24 cellular contexts compared by ENCODE assay signal in the genomic region with DNA sequence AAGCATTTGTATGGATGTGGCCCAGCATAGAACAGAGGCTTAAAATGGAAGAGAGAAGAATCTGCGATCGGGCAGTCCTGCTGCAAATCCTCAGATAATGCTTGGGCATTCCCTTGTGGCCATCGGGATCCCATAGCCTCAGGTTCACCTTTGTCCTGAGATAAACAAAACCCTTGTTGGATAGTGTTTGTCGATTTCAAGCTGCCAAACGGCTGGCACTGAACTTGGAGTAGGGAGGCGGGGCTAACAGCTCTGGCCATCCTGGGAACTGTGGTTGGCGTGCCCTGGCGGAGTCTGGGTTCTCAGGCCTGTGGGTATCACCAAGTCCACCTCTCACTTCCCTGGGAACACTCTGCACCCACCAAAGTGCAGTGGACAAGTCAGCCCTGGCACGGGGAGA.
A peak's percentile ranks its signal among the peaks of the same experiment; 100 is the strongest.
DNase-seq lines count a peak whose midpoint lies in the region; ATAC-seq and TF ChIP-seq lines count a peak whose summit lies in the region.
"Had no signal": no experiment of that assay in that cellular context is flagged by ENCODE, and none has a peak within 500 bp of the region (broad histone marks: within the 10 kb centered on the region; RNA-seq: fewer than 3 reads in every experiment).

No MANE protein-coding gene starts in this region.

- DNase-seq in activated naive CD8-positive, alpha-beta T cell treated with anti-CD3 and anti-CD28 coated beads for 36 hours, result no peak
- DNase-seq in activated naive CD8-positive, alpha-beta T cell treated with anti-CD3 and anti-CD28 coated beads, Interleukin-2, amount 50 U/mL, for 24 hours, result no peak
- DNase-seq in ascending aorta (ENCODE audit: low spot score in 2 of 2), result no peak
- no peak for DNase-seq in nephron progenitor cell
- DNase-seq in smooth muscle cell (lab: John Stamatoyannopoulos, UW; ENCODE audit: unreplicated experiment), result no peak
- DNase-seq in H7, result no peak
- no peak for DNase-seq in SW 1271 (lab: John Stamatoyannopoulos, UW)
- no peak for DNase-seq in NCI-H748 (lab: John Stamatoyannopoulos, UW; ENCODE audit: unreplicated experiment)
- DNase-seq: activated CD4-positive, CD25-positive, alpha-beta regulatory T cell; activated gamma-delta T cell treated with Interleukin-2 at 50 U/mL for 16 hours; activated T-cell treated with anti-CD3 and anti-CD28 coated beads, Interleukin-2, amount 50 U/mL, for 4 hours; CD8-positive, alpha-beta T cell; esophagus squamous epithelium; gastrocnemius medialis; GOT3; KBM-7; MG63; NCI-H1105 treated with DMSO at 0.1 percent for 48 hours; NCI-H187 treated with DMSO at 0.1 percent for 48 hours; NK-92 treated with Interleukin-12 subunit alpha and Interleukin-12 subunit beta, amount 100 ng/mL, for 24 hours; stimulated activated naive CD8-positive, alpha-beta T cell treated with anti-CD3 and anti-CD28 coated beads, Interleukin-15, amount 100 ng/mL, for 72 hours had no signal

- H3K79me2 ChIP-seq in smooth muscle cell (ENCODE audit: low read depth), result no peaks in the 10 kb centered on the region
- H3K79me2 ChIP-seq: hepatocyte had no signal

- intact Hi-C loops in ascending aorta (cut with DNase I), result no loop called here

- H3K27ac Mint-ChIP-seq in activated naive CD8-positive, alpha-beta T cell treated with anti-CD3 and anti-CD28 coated beads for 36 hours, result peak overlapping the region; percentile 7
- no peak overlapping the region for H3K27ac Mint-ChIP-seq in activated naive CD8-positive, alpha-beta T cell treated with anti-CD3 and anti-CD28 coated beads, Interleukin-2, amount 50 U/mL, for 24 hours
- H3K27ac Mint-ChIP-seq in nephron progenitor cell, result peak overlapping the region; percentile 4
- H3K27ac Mint-ChIP-seq: CD8-positive, alpha-beta T cell had no signal

- TF ChIP-seq CTCF in ascending aorta (IDR thresholded peaks at IDR 0.05), result no peak
- no peak for TF ChIP-seq CTCF in nephron progenitor cell (IDR thresholded peaks at IDR 0.05)
- TF ChIP-seq CTCF in smooth muscle cell (IDR thresholded peaks at IDR 0.05; ENCODE audit: borderline replicate concordance, insufficient read depth, poor library complexity, severe bottlenecking), result no peak

- H3K4me3 Mint-ChIP-seq in activated naive CD8-positive, alpha-beta T cell treated with anti-CD3 and anti-CD28 coated beads for 36 hours, result no peak overlapping the region
- H3K4me3 Mint-ChIP-seq in activated naive CD8-positive, alpha-beta T cell treated with anti-CD3 and anti-CD28 coated beads, Interleukin-2, amount 50 U/mL, for 24 hours, result no peak overlapping the region
- no peak overlapping the region for H3K4me3 Mint-ChIP-seq in nephron progenitor cell
- H3K4me3 Mint-ChIP-seq: activated T-cell treated with anti-CD3 and anti-CD28 coated beads, Interleukin-2, amount 50 U/mL, for 4 hours; CD8-positive, alpha-beta T cell had no signal

- H3K4me2 ChIP-seq in smooth muscle cell, result no peak overlapping the region

- H3K4me3 ChIP-seq in ascending aorta, result no peak overlapping the region
- H3K4me3 ChIP-seq in smooth muscle cell, result no peak overlapping the region
- H3K4me3 ChIP-seq in H7 (ENCODE audit: insufficient read depth, low read depth, low read length), result no peak overlapping the region
- H3K4me3 ChIP-seq: hepatocyte had no signal

- H3K36me3 Mint-ChIP-seq in activated naive CD8-positive, alpha-beta T cell treated with anti-CD3 and anti-CD28 coated beads for 36 hours, result peaks cover 6% of the 10 kb centered on the region
- H3K36me3 Mint-ChIP-seq in activated naive CD8-positive, alpha-beta T cell treated with anti-CD3 and anti-CD28 coated beads, Interleukin-2, amount 50 U/mL, for 24 hours (ENCODE audit: low read depth), result no peaks in the 10 kb centered on the region
- no peaks in the 10 kb centered on the region for H3K36me3 Mint-ChIP-seq in nephron progenitor cell (ENCODE audit: low read depth)
- H3K36me3 Mint-ChIP-seq: brain; CD8-positive, alpha-beta T cell had no signal

- H3K9ac ChIP-seq in smooth muscle cell (ENCODE audit: low read depth), result no peak overlapping the region

- ATAC-seq in activated naive CD8-positive, alpha-beta T cell treated with anti-CD3 and anti-CD28 coated beads, Interleukin-2, amount 50 U/mL, for 24 hours, result no peak
- ATAC-seq: activated T-cell treated with anti-CD3 and anti-CD28 coated beads, Interleukin-2, amount 50 U/mL, for 4 hours; CD8-positive, alpha-beta T cell had no signal

- H3K36me3 ChIP-seq in ascending aorta, result no peaks in the 10 kb centered on the region
- H3K36me3 ChIP-seq in smooth muscle cell (ENCODE audit: low read depth), result no peaks in the 10 kb centered on the region
- H3K36me3 ChIP-seq in H7 (replicated peaks; ENCODE audit: control insufficient read depth, insufficient read depth, low read length), result no peaks in the 10 kb centered on the region
- H3K36me3 ChIP-seq: esophagus squamous epithelium, gastrocnemius medialis, MG63, tibial artery had no signal

- no peak overlapping the region for H2AFZ ChIP-seq in smooth muscle cell (ENCODE audit: low read depth)

- H3K4me1 ChIP-seq in ascending aorta (peaks cover 0 to 4% of the 10 kb centered on the region in 2 donors), smooth muscle cell (ENCODE audit: low read depth) (no peaks in the 10 kb centered on the region)

- H3K9me3 Mint-ChIP-seq in activated naive CD8-positive, alpha-beta T cell treated with anti-CD3 and anti-CD28 coated beads for 36 hours, result peaks cover 6% of the 10 kb centered on the region
- no peaks in the 10 kb centered on the region for H3K9me3 Mint-ChIP-seq in activated naive CD8-positive, alpha-beta T cell treated with anti-CD3 and anti-CD28 coated beads, Interleukin-2, amount 50 U/mL, for 24 hours
- H3K9me3 Mint-ChIP-seq in nephron progenitor cell, result no peaks in the 10 kb centered on the region
- H3K9me3 Mint-ChIP-seq: activated T-cell treated with anti-CD3 and anti-CD28 coated beads, Interleukin-2, amount 50 U/mL, for 4 hours; CD8-positive, alpha-beta T cell; stimulated activated naive CD8-positive, alpha-beta T cell treated with anti-CD3 and anti-CD28 coated beads, Interleukin-15, amount 100 ng/mL, for 72 hours had no signal

- H3K27me3 ChIP-seq in ascending aorta, result no peaks in the 10 kb centered on the region
- H3K27me3 ChIP-seq in smooth muscle cell (ENCODE audit: low read depth), result peaks cover 4% of the 10 kb centered on the region
- H3K27me3 ChIP-seq in H7 (ENCODE audit: control insufficient read depth, insufficient read depth, low read length), result peaks cover 5% of the 10 kb centered on the region; the same call in 1 of the 2 replicates
- H3K27me3 ChIP-seq: hepatocyte, MG63 had no signal

- peaks cover 60% of the 10 kb centered on the region for H3K27me3 Mint-ChIP-seq in activated naive CD8-positive, alpha-beta T cell treated with anti-CD3 and anti-CD28 coated beads for 36 hours
- H3K27me3 Mint-ChIP-seq in activated naive CD8-positive, alpha-beta T cell treated with anti-CD3 and anti-CD28 coated beads, Interleukin-2, amount 50 U/mL, for 24 hours, result peaks cover 39% of the 10 kb centered on the region
- H3K27me3 Mint-ChIP-seq in nephron progenitor cell (ENCODE audit: low read depth, poor library complexity), result peaks cover 47% of the 10 kb centered on the region

- no peaks in the 10 kb centered on the region for H3F3A ChIP-seq in smooth muscle cell (ENCODE audit: low read depth)

- WGBS in smooth muscle cell (ENCODE audit: low lambda C conversion rate), result 94% methylated on average over 9 of the region's 9 CpGs

- peak overlapping the region; percentile 47 to 73 for H3K27ac ChIP-seq in ascending aorta
- H3K27ac ChIP-seq in smooth muscle cell (ENCODE audit: low read depth), result peak overlapping the region; percentile 76

- no peaks in the 10 kb centered on the region for H4K20me1 ChIP-seq in smooth muscle cell (ENCODE audit: low read depth)

- peaks cover 10% of the 10 kb centered on the region for H3K4me1 Mint-ChIP-seq in activated naive CD8-positive, alpha-beta T cell treated with anti-CD3 and anti-CD28 coated beads for 36 hours
- H3K4me1 Mint-ChIP-seq in activated naive CD8-positive, alpha-beta T cell treated with anti-CD3 and anti-CD28 coated beads, Interleukin-2, amount 50 U/mL, for 24 hours, result peaks cover 7% of the 10 kb centered on the region
- H3K4me1 Mint-ChIP-seq in nephron progenitor cell, result peaks cover 22% of the 10 kb centered on the region

- H3K9me3 ChIP-seq in ascending aorta (no peaks in the 10 kb centered on the region), smooth muscle cell (replicated peaks; ENCODE audit: low read depth) (no peaks in the 10 kb centered on the region)
- H3K9me3 ChIP-seq: gastrocnemius medialis, MG63 had no signal
